In the genomic region with DNA sequence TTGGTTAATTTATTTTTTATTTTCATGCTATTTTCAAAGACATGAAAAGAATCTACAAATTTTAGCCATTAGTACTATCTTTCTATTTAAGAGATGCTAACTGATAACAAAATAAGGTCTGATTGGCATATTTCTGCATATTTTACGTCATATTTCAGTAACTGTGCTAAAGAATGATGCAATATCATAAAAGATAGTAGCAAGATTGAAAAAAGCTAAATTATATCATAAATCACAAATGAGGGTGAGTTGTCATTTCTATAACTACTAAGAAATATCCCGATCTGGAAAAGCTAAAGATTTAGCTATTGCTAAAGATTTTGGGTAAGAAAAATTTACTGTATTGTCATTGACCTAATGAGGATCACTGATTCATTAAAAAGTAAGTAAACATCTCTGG, we compare ENCODE assay signal across 19 cellular contexts.
"Had no signal": no experiment of that assay in that cellular context is flagged by ENCODE, and none has a peak within 500 bp of the region (broad histone marks: within the 10 kb centered on the region; RNA-seq: fewer than 3 reads in every experiment).

No MANE protein-coding gene starts in this region.

- H3K4me3 ChIP-seq: colonic mucosa, esophagus muscularis mucosa, gastroesophageal sphincter, heart left ventricle, hepatocyte, left lung, lower lobe of right lung, mucosa of descending colon had no signal

- H3K27me3 ChIP-seq: colonic mucosa, esophagus muscularis mucosa, foreskin keratinocyte, gastroesophageal sphincter, heart left ventricle, hepatocyte, left lung had no signal

- H2AFZ ChIP-seq: hepatocyte had no signal

- ATAC-seq: effector memory CD8-positive, alpha-beta T cell; foreskin keratinocyte; gastroesophageal sphincter; heart left ventricle; left cardiac atrium; left lung; left ventricle myocardium superior; lower lobe of right lung; mucosa of descending colon had no signal

- H3K9me3 ChIP-seq: colonic mucosa, esophagus muscularis mucosa, gastroesophageal sphincter, heart left ventricle, left lung, lower lobe of right lung, mucosa of descending colon had no signal

- FAIRE-seq: islet of Langerhans, keratinocyte had no signal

- DNase-seq: colonic mucosa; cortex of kidney; effector CD8-positive, alpha-beta T cell; effector memory CD8-positive, alpha-beta T cell; endodermal cell; foreskin keratinocyte; heart left ventricle; left cardiac atrium; left lung; left ventricle myocardium superior; lower lobe of right lung; mesenchymal stem cell; mucosa of descending colon; naive B cell had no signal

- H3K27ac ChIP-seq: colonic mucosa, esophagus muscularis mucosa, foreskin keratinocyte, gastroesophageal sphincter, heart left ventricle, hepatocyte, left lung, lower lobe of right lung had no signal

- H3K4me2 ChIP-seq: hepatocyte had no signal

- H3K79me2 ChIP-seq: hepatocyte had no signal

- H3K4me1 ChIP-seq: colonic mucosa had no signal

- H3K36me3 ChIP-seq: colonic mucosa, esophagus muscularis mucosa, gastroesophageal sphincter, heart left ventricle, left lung, lower lobe of right lung had no signal
